ENCODE assay signal across 8 cellular contexts in the genomic region with DNA sequence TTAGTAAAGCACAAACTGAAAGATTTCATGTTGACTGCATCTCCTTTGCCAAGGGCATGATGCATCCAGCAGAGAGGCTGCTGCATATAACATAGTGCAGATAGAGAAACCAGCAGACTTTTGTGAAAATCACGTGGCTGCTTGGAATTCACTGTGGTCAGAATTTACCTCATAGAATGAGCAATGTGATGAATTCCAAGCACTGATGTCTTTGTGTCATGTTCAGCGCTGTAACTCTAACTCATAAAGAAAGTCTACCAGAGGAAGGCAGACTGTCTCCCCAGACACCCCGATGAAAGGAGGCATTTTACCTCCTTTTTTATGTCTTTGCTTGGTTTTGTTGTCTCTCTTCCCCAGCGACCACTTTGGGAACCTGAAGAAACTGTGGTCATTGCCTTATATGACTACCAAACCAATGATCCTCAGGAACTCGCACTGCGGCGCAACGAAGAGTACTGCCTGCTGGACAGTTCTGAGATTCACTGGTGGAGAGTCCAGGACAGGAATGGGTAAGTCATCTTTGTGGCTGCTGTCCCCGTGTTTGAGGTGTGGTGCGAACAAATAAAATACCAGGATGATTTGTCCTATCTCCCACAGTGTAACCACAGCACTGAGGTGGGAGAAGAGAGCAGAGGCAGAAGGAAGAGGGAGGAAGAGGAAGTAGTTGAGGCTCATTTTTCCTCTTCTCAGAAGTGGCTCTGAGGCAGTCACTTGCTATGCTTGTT. TPM values are rescaled to one million over a fixed set of nuclear protein-coding genes. Genes with fewer than 3 reads are reported as not detected.
DNase-seq lines count a peak whose midpoint lies in the region; ATAC-seq and TF ChIP-seq lines count a peak whose summit lies in the region.

No MANE protein-coding gene starts in this region.

- peaks cover 11% of the 10 kb centered on the region for H3K4me1 ChIP-seq in adipocyte (ENCODE audit: control insufficient read depth, insufficient read depth, low read length)
- H3K4me1 ChIP-seq in vagina: no peaks in the 10 kb centered on the region
- no peaks in the 10 kb centered on the region for H3K4me1 ChIP-seq in thyroid gland

- DNase-seq in GM12865 (ENCODE audit: low read depth): peak; percentile 36
- peak in 29 of 34 experiments; percentile 24 to 74 (median 54) for DNase-seq in T-cell
- peak; percentile 27 for DNase-seq in adipocyte (ENCODE audit: low read depth)
- DNase-seq in stimulated activated CD4-positive, alpha-beta T cell treated with anti-CD3 and anti-CD28 coated beads, Interleukin-1b, Interleukin-23, amount 100 ng/mL, for 48 hours: peak; percentile 83
- no peak for DNase-seq in vagina (ENCODE audit: extremely low spot score in 2 of 2)
- DNase-seq in thyroid gland: no peak
- DNase-seq in OCI-M2 (lab: John Stamatoyannopoulos, UW; ENCODE audit: unreplicated experiment): no peak
- DNase-seq in mesenteric fat pad (ENCODE audit: low spot score): no peak

- H3K9me3 Mint-ChIP-seq in T-cell: no peaks in the 10 kb centered on the region

- peaks cover 74 to 92% (median 89%) of the 10 kb centered on the region in 3 donors for H3K4me1 Mint-ChIP-seq in T-cell

- H3K9me3 ChIP-seq in adipocyte (ENCODE audit: control insufficient read depth, low read length) (no peaks in the 10 kb centered on the region), vagina (no peaks in the 10 kb centered on the region), thyroid gland (no peaks in the 10 kb centered on the region)

- H3K36me3 ChIP-seq in adipocyte (ENCODE audit: control insufficient read depth, insufficient read depth, low read length, severe bottlenecking) (no peaks in the 10 kb centered on the region), vagina (no peaks in the 10 kb centered on the region), thyroid gland (no peaks in the 10 kb centered on the region)

- H3K27me3 ChIP-seq in adipocyte (replicated peaks; ENCODE audit: control insufficient read depth, insufficient read depth, low read length) (no peaks in the 10 kb centered on the region), vagina (no peaks in the 10 kb centered on the region), thyroid gland (no peaks in the 10 kb centered on the region)

- WGBS in thyroid gland, 2 donors: 87 to 91% methylated on average over 10 of the region's 10 CpGs

- TF ChIP-seq POLR2A in vagina (IDR thresholded peaks at IDR 0.05): no peak
- TF ChIP-seq POLR2A in thyroid gland (IDR thresholded peaks at IDR 0.05): no peak

- H3K4me3 ChIP-seq in GM12865 (ENCODE audit: low read depth, low read length): no peak overlapping the region
- no peak overlapping the region for H3K4me3 ChIP-seq in adipocyte (ENCODE audit: low read length)
- no peak overlapping the region for H3K4me3 ChIP-seq in vagina
- no peak overlapping the region for H3K4me3 ChIP-seq in thyroid gland (replicated peaks in 1 of 3)

- peak overlapping the region; percentile 64 to 82 (median 68) for H3K4me3 Mint-ChIP-seq in T-cell

- peak overlapping the region; percentile 98 for H3K27ac Mint-ChIP-seq in T-cell

- intact Hi-C loops in vagina (cut with DNase I): no loop called here
- intact Hi-C loops in thyroid gland (cut with DNase I): no loop called here

- peaks cover 74% of the 10 kb centered on the region for H3K36me3 Mint-ChIP-seq in T-cell

- H3K27me3 Mint-ChIP-seq in T-cell: no peaks in the 10 kb centered on the region

- no peak overlapping the region for H3K9ac ChIP-seq in adipocyte (ENCODE audit: low read length)

- CTCF ChIA-PET in T-cell (lab: Charles Lee): interaction anchor here in 1 of 2 donors (1.6 kb wide), 1 partner anchor 74 kb away, joined by 9 read pairs; no protein-coding TSS in a partner anchor

- POLR2A ChIA-PET in T-cell (lab: Charles Lee): interaction anchor here in 1 of 2 donors (1.6 kb wide), 1 partner anchor 33 kb away, joined by 10 read pairs; no protein-coding TSS in a partner anchor

- peak; percentile 65 to 81 (median 68) for ATAC-seq in T-cell (replicated peaks in 1 of 4)

- TF ChIP-seq CTCF in GM12865 (IDR thresholded peaks at IDR 0.05; ENCODE audit: insufficient read depth, low read depth, low read length, missing control alignments): no peak
- no peak for TF ChIP-seq CTCF in vagina (IDR thresholded peaks at IDR 0.05)
- TF ChIP-seq CTCF in thyroid gland (IDR thresholded peaks at IDR 0.05): no peak

- H3K27ac ChIP-seq in vagina: no peak overlapping the region
- H3K27ac ChIP-seq in thyroid gland: no peak overlapping the region

RNA-seq across cellular contexts. Expression of gene ITK, which starts 42.0 kb away (rescaled TPM):
- 100 to 1,000 TPM; 286 to 466 (median 338) TPM for total RNA-seq in T-cell
- 15.7 TPM for total RNA-seq in vagina
- total RNA-seq in thyroid gland: 1 to 10 TPM; 1.7 to 3.6 (median 3.0) TPM
- 4.5 TPM for total RNA-seq in mesenteric fat pad

RNA-seq across cellular contexts. Expression of gene CYFIP2, which starts 43.3 kb away (rescaled TPM):
- total RNA-seq in T-cell (100 to 1,000 TPM; 362 to 497 (median 398) TPM), vagina (27.7 TPM), thyroid gland (10 to 100 TPM; 18.3 to 73.5 (median 34.6) TPM), mesenteric fat pad (7.3 TPM)

RNA-seq across cellular contexts. Expression of gene GARIN3, which starts 56.6 kb away (rescaled TPM):
- total RNA-seq in T-cell (not detected), vagina (not detected), thyroid gland (not detected), mesenteric fat pad (not detected)

Comparison
In these comparisons a context has a peak if more than half of its experiments do, and no peak if none do; other contexts are left out.
1. DNase-seq: peak in GM12865 (single experiment), T-cell (29 of 34), adipocyte (single experiment) and stimulated activated CD4-positive, alpha-beta T cell treated with anti-CD3 and anti-CD28 coated beads, Interleukin-1b, Interleukin-23, amount 100 ng/mL, for 48 hours (single experiment); none in vagina (0 of 2), thyroid gland (0 of 2), OCI-M2 (single experiment) and mesenteric fat pad (single experiment).
2. RNA of gene ITK, which starts 42.0 kb away (total RNA-seq): 286 to 466 TPM in T-cell; 15.7 TPM in vagina (single experiment), 4.5 TPM in mesenteric fat pad (single experiment) and 1.7 to 3.6 TPM in thyroid gland; every median in the first group is over 10 times any median in the second.
3. RNA of gene CYFIP2, which starts 43.3 kb away (total RNA-seq): 362 to 497 TPM in T-cell; 18.3 to 73.5 TPM in thyroid gland, 27.7 TPM in vagina (single experiment) and 7.3 TPM in mesenteric fat pad (single experiment); every median in the first group is over 4 times any median in the second.